In the genomic region with DNA sequence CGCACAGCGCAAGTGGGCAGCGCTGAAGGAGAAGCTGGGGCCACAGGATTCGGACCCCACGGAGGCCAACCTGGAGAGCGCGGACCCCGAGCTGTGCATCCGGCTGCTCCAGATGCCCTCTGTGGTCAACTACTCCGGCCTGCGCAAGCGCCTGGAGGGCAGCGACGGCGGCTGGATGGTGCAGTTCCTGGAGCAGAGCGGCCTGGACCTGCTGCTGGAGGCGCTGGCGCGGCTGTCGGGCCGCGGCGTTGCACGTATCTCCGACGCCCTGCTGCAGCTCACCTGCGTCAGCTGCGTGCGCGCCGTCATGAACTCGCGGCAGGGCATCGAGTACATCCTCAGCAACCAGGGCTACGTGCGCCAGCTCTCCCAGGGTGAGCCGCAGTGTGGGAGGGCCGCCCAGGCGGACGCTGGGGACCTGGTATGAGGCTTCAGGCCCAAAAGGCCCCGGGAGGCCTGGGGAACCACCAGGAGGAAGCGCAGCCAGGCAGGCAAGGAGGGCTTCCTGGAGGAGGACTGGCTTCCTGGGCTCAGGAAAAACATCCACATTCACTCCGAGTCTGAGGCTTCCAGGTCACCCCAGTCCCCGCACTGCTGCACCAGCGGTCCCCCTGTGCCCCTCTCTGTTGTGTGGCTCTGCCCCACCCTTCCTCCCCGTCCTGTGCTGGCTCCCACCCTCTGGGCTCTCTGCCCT, we compare ENCODE assay signal across 23 cellular contexts.
"Had no signal": no experiment of that assay in that cellular context is flagged by ENCODE, and none has a peak within 500 bp of the region (broad histone marks: within the 10 kb centered on the region; RNA-seq: fewer than 3 reads in every experiment).

No MANE protein-coding gene starts in this region.

- H3K27me3 Mint-ChIP-seq: activated CD4-positive, alpha-beta memory T cell treated with anti-CD3 and anti-CD28 coated beads, Interleukin-2, amount 10 ng/mL, durations not matched to agents 7 days and 5 days; activated CD8-positive, alpha-beta memory T cell treated with anti-CD3 and anti-CD28 coated beads, Interleukin-2, amount 10 ng/mL, durations not matched to agents 7 days and 5 days; activated naive CD4-positive, alpha-beta T cell treated with anti-CD3 and anti-CD28 coated beads, Interleukin-2, amount 10 ng/mL, durations not matched to agents 7 days and 5 days; stimulated activated memory B cell treated with anti-CD40 and anti-IgM and Interleukin-4, amounts not matched to agents 10 μg/mL and 1 μg/mL and 100 μg/mL, for 72 hours had no signal

- H3K9me3 Mint-ChIP-seq: activated CD4-positive, alpha-beta memory T cell treated with anti-CD3 and anti-CD28 coated beads, Interleukin-2, amount 10 ng/mL, durations not matched to agents 7 days and 5 days; activated naive CD4-positive, alpha-beta T cell treated with anti-CD3 and anti-CD28 coated beads, Interleukin-2, amount 10 ng/mL, durations not matched to agents 7 days and 5 days; stimulated activated memory B cell treated with anti-CD40 and anti-IgM and Interleukin-4, amounts not matched to agents 10 μg/mL and 1 μg/mL and 100 μg/mL, for 72 hours; T-helper 1 cell treated with Interleukin-12 subunit alpha and Interleukin-12 subunit beta and Interleukin-4 antibody, amounts not matched to agents 30 μg/mL and 1 μg/mL, for 36 hours had no signal

- H3K4me3 Mint-ChIP-seq: activated CD4-positive, alpha-beta memory T cell treated with anti-CD3 and anti-CD28 coated beads, Interleukin-2, amount 10 ng/mL, durations not matched to agents 7 days and 5 days; activated CD8-positive, alpha-beta memory T cell treated with anti-CD3 and anti-CD28 coated beads, Interleukin-2, amount 10 ng/mL, durations not matched to agents 7 days and 5 days; activated naive CD4-positive, alpha-beta T cell treated with anti-CD3 and anti-CD28 coated beads, Interleukin-2, amount 10 ng/mL, durations not matched to agents 7 days and 5 days; nephron progenitor cell; stimulated activated memory B cell treated with anti-CD40 and anti-IgM and Interleukin-4, amounts not matched to agents 10 μg/mL and 1 μg/mL and 100 μg/mL, for 72 hours; T-helper 1 cell treated with Interleukin-12 subunit alpha and Interleukin-12 subunit beta and Interleukin-4 antibody, amounts not matched to agents 30 μg/mL and 1 μg/mL, for 36 hours had no signal

- H3K27me3 ChIP-seq: body of pancreas, cardiac muscle cell, stomach, testis had no signal

- DNase-seq: activated CD4-positive, alpha-beta memory T cell treated with anti-CD3 and anti-CD28 coated beads, Interleukin-2, amount 10 ng/mL, durations not matched to agents 7 days and 5 days; activated CD4-positive, alpha-beta T cell treated with anti-CD3 and anti-CD28 coated beads for 4 hours; activated CD4-positive, CD25-positive, alpha-beta regulatory T cell; activated CD8-positive, alpha-beta memory T cell treated with anti-CD3 and anti-CD28 coated beads, Interleukin-2, amount 10 ng/mL, durations not matched to agents 7 days and 5 days; activated effector memory CD4-positive, alpha-beta T cell treated with anti-CD3 and anti-CD28 coated beads, Interleukin-2, amount 50 U/mL, for 16 hours; activated naive CD4-positive, alpha-beta T cell treated with anti-CD3 and anti-CD28 coated beads, Interleukin-2, amount 10 ng/mL, durations not matched to agents 7 days and 5 days; activated T-cell treated with anti-CD3 and anti-CD28 coated beads for 4 hours; body of pancreas; dermis blood vessel endothelial cell; effector memory CD4-positive, alpha-beta T cell; mucosa of descending colon; nephron progenitor cell; small intestine; stimulated activated CD4-positive, alpha-beta T cell treated with anti-CD3 and anti-CD28 coated beads, Interleukin-15, amount 100 ng/mL, for 24 hours; stomach had no signal

- H3K4me3 ChIP-seq: body of pancreas, cardiac muscle cell, mucosa of descending colon, stomach had no signal

- H3K79me2 ChIP-seq: parathyroid adenoma had no signal

- H3K27ac ChIP-seq: body of pancreas, parathyroid adenoma had no signal

- H3K9me3 ChIP-seq: body of pancreas, mucosa of descending colon, stomach, testis had no signal

- FAIRE-seq: frontal cortex, small intestine had no signal

- ATAC-seq: activated CD8-positive, alpha-beta memory T cell treated with anti-CD3 and anti-CD28 coated beads, Interleukin-2, amount 10 ng/mL, durations not matched to agents 7 days and 5 days; body of pancreas; esophagus mucosa; mucosa of descending colon; sciatic nerve; stimulated activated memory B cell treated with anti-CD40 and anti-IgM and Interleukin-4, amounts not matched to agents 10 μg/mL and 1 μg/mL and 100 μg/mL, for 72 hours had no signal

- H3K4me1 Mint-ChIP-seq: activated CD8-positive, alpha-beta memory T cell treated with anti-CD3 and anti-CD28 coated beads, Interleukin-2, amount 10 ng/mL, durations not matched to agents 7 days and 5 days had no signal

- H3K27ac Mint-ChIP-seq: activated CD4-positive, alpha-beta memory T cell treated with anti-CD3 and anti-CD28 coated beads, Interleukin-2, amount 10 ng/mL, durations not matched to agents 7 days and 5 days; activated CD8-positive, alpha-beta memory T cell treated with anti-CD3 and anti-CD28 coated beads, Interleukin-2, amount 10 ng/mL, durations not matched to agents 7 days and 5 days; nephron progenitor cell; stimulated activated memory B cell treated with anti-CD40 and anti-IgM and Interleukin-4, amounts not matched to agents 10 μg/mL and 1 μg/mL and 100 μg/mL, for 72 hours; T-helper 1 cell treated with Interleukin-12 subunit alpha and Interleukin-12 subunit beta and Interleukin-4 antibody, amounts not matched to agents 30 μg/mL and 1 μg/mL, for 36 hours had no signal

- H2AFZ ChIP-seq: parathyroid adenoma had no signal

- H3K36me3 ChIP-seq: cardiac muscle cell had no signal

- H3K4me1 ChIP-seq: body of pancreas, parathyroid adenoma had no signal

- H3K9ac ChIP-seq: parathyroid adenoma had no signal
